ENCODE assay signal across 9 cellular contexts in genomic region chr19:8194528-8195275, GRCh38. TPM values are rescaled to one million over a fixed set of nuclear protein-coding genes. Genes with fewer than 3 reads are reported as not detected.
DNase-seq lines count a peak whose midpoint lies in the region; ATAC-seq and TF ChIP-seq lines count a peak whose summit lies in the region.
"Had no signal": no experiment of that assay in that cellular context is flagged by ENCODE, and none has a peak within 500 bp of the region (broad histone marks: within the 10 kb centered on the region; RNA-seq: fewer than 3 reads in every experiment).

No MANE protein-coding gene starts in this region.

- peak overlapping the region; percentile 88 for H3K27ac Mint-ChIP-seq in activated T-helper 2 cell treated with anti-CD3 and anti-CD28 coated beads, Interferon-gamma antibody, Interleukin-2, Interleukin-4, amounts not matched to agents 10 μg/mL and 5 μg/mL and 100 μg/mL, durations not matched to agents 14 hours and 24 hours and 36 hours

- H3K9me3 ChIP-seq in lung (ENCODE audit: control insufficient read depth in 2 of 2, insufficient read depth in 1 of 2, low read length in 1 of 2): no peaks in the 10 kb centered on the region

- no peaks in the 10 kb centered on the region for H3K27me3 Mint-ChIP-seq in activated T-helper 2 cell treated with anti-CD3 and anti-CD28 coated beads, Interferon-gamma antibody, Interleukin-2, Interleukin-4, amounts not matched to agents 10 μg/mL and 5 μg/mL and 100 μg/mL, durations not matched to agents 14 hours and 24 hours and 36 hours (ENCODE audit: low read depth)

- no peaks in the 10 kb centered on the region for H3K36me3 ChIP-seq in lung (ENCODE audit: control insufficient read depth in 2 of 2, insufficient read depth in 2 of 2, low read length in 2 of 2)

- peaks cover 0 to 2% of the 10 kb centered on the region in 2 donors for H3K4me1 ChIP-seq in lung (ENCODE audit: control insufficient read depth in 2 of 2, insufficient read depth in 2 of 2, low read length in 2 of 2)

- H3K27ac ChIP-seq in lung (ENCODE audit: low read depth in 1 of 2, low read length in 1 of 2): peak overlapping the region in 1 of 2 donors; percentile 85

- no peaks in the 10 kb centered on the region for H3K9me3 Mint-ChIP-seq in activated T-helper 2 cell treated with anti-CD3 and anti-CD28 coated beads, Interferon-gamma antibody, Interleukin-2, Interleukin-4, amounts not matched to agents 10 μg/mL and 5 μg/mL and 100 μg/mL, durations not matched to agents 14 hours and 24 hours and 36 hours

- intact Hi-C loops in activated T-helper 2 cell treated with anti-CD3 and anti-CD28 coated beads, Interferon-gamma antibody, Interleukin-2, Interleukin-4, amounts not matched to agents 10 μg/mL and 5 μg/mL and 100 μg/mL, durations not matched to agents 14 hours and 24 hours and 36 hours (cut with micrococcal nuclease): loop anchor here (2.0 kb wide), 1 partner anchor 14 kb away; the partner anchor contains the start of gene CERS4

- no peak for TF ChIP-seq CTCF in lung (IDR thresholded peaks at IDR 0.05; ENCODE audit: control extremely low read depth, extremely low read depth)

- 32 to 44% methylated on average over 11 of the region's 11 CpGs for WGBS in lung, 2 donors

- H3K27me3 ChIP-seq in lung (ENCODE audit: control insufficient read depth, insufficient read depth): no peaks in the 10 kb centered on the region

- H3K4me3 Mint-ChIP-seq in activated T-helper 2 cell treated with anti-CD3 and anti-CD28 coated beads, Interferon-gamma antibody, Interleukin-2, Interleukin-4, amounts not matched to agents 10 μg/mL and 5 μg/mL and 100 μg/mL, durations not matched to agents 14 hours and 24 hours and 36 hours (ENCODE audit: low read depth): peak overlapping the region; percentile 41

- no peaks in the 10 kb centered on the region for H3K36me3 Mint-ChIP-seq in activated T-helper 2 cell treated with anti-CD3 and anti-CD28 coated beads, Interferon-gamma antibody, Interleukin-2, Interleukin-4, amounts not matched to agents 10 μg/mL and 5 μg/mL and 100 μg/mL, durations not matched to agents 14 hours and 24 hours and 36 hours (ENCODE audit: low read depth)

- ATAC-seq in lung (ENCODE audit: insufficient read depth, low FRiP score): peak; percentile 11
- no peak for ATAC-seq in GM21723 (IDR thresholded peaks at IDR 0.05; ENCODE audit: unreplicated experiment)

- H3K4me3 ChIP-seq in lung: no peak overlapping the region

- DNase-seq in CD1c-positive myeloid dendritic cell (ENCODE audit: extremely low spot score) (peak; percentile 40), NOMO-1 treated with dmso at 0.1 percent for 144 hours (lab: John Stamatoyannopoulos, UW; ENCODE audit: unreplicated experiment) (peak; percentile 30), lung (ENCODE audit: low spot score) (no peak), AML-193 (lab: John Stamatoyannopoulos, UW) (no peak), NCI-H524 treated with DMSO at 0.1 percent for 48 hours (lab: John Stamatoyannopoulos, UW) (no peak), NCI-H1417 treated with DMSO at 0.1 percent for 48 hours (lab: John Stamatoyannopoulos, UW) (no peak)
- DNase-seq in activated T-helper 2 cell treated with anti-CD3 and anti-CD28 coated beads, Interferon-gamma antibody, Interleukin-2, Interleukin-4, amounts not matched to agents 10 μg/mL and 5 μg/mL and 100 μg/mL, durations not matched to agents 14 hours and 24 hours and 36 hours (ENCODE audit: low spot score): peak; percentile 48

- H3K4me1 Mint-ChIP-seq in activated T-helper 2 cell treated with anti-CD3 and anti-CD28 coated beads, Interferon-gamma antibody, Interleukin-2, Interleukin-4, amounts not matched to agents 10 μg/mL and 5 μg/mL and 100 μg/mL, durations not matched to agents 14 hours and 24 hours and 36 hours (ENCODE audit: low read depth): peaks cover 39% of the 10 kb centered on the region

RNA-seq across cellular contexts. Expression of gene CERS4, which starts 14.5 kb away (rescaled TPM):
- 29.1 and 30.0 TPM in 2 replicates for total RNA-seq in activated T-helper 2 cell treated with anti-CD3 and anti-CD28 coated beads, Interferon-gamma antibody, Interleukin-2, Interleukin-4, amounts not matched to agents 10 μg/mL and 5 μg/mL and 100 μg/mL, durations not matched to agents 14 hours and 24 hours and 36 hours
- total RNA-seq in lung: 10 to 100 TPM; 65.1 to 67.8 TPM
- 10 to 100 TPM; 30.7 to 43.6 TPM for polyA plus RNA-seq in lung

RNA-seq across cellular contexts. Expression of gene FBN3, which starts 45.3 kb away (rescaled TPM):
- total RNA-seq in activated T-helper 2 cell treated with anti-CD3 and anti-CD28 coated beads, Interferon-gamma antibody, Interleukin-2, Interleukin-4, amounts not matched to agents 10 μg/mL and 5 μg/mL and 100 μg/mL, durations not matched to agents 14 hours and 24 hours and 36 hours: not detected in 2 replicates
- total RNA-seq in lung: 10 to 100 TPM in 1 of 2 donors, 1 to 10 TPM in 1; 2.8 to 26.4 TPM
- 1 to 10 TPM in 1 of 2 donors, under 1 TPM in 1; 0.32 to 1.4 TPM for polyA plus RNA-seq in lung
- polyA plus RNA-seq: fibroblast of lung had no signal

Comparison
In these comparisons a context has a peak if more than half of its experiments do, and no peak if none do; other contexts are left out.
1. DNase-seq: peak in CD1c-positive myeloid dendritic cell (single experiment), NOMO-1 treated with dmso at 0.1 percent for 144 hours (single experiment) and activated T-helper 2 cell treated with anti-CD3 and anti-CD28 coated beads, Interferon-gamma antibody, Interleukin-2, Interleukin-4, amounts not matched to agents 10 μg/mL and 5 μg/mL and 100 μg/mL, durations not matched to agents 14 hours and 24 hours and 36 hours (single experiment); none in lung (single experiment), AML-193 (0 of 2), NCI-H524 treated with DMSO at 0.1 percent for 48 hours (single experiment) and NCI-H1417 treated with DMSO at 0.1 percent for 48 hours (single experiment).